9 cellular contexts compared by ENCODE assay signal in genomic region chr14:93007225-93007997, GRCh38.
A peak's percentile ranks its signal among the peaks of the same experiment; 100 is the strongest.
DNase-seq lines count a peak whose midpoint lies in the region; ATAC-seq and TF ChIP-seq lines count a peak whose summit lies in the region.
"Had no signal": no experiment of that assay in that cellular context is flagged by ENCODE, and none has a peak within 500 bp of the region (broad histone marks: within the 10 kb centered on the region; RNA-seq: fewer than 3 reads in every experiment).

No MANE protein-coding gene starts in this region.

- peak overlapping the region; percentile 52 for H3K9ac ChIP-seq in mesenchymal stem cell (ENCODE audit: low read length)

- DNase-seq in AG20443 (ENCODE audit: low spot score) = peak; percentile 94
- DNase-seq in HT1080 (ENCODE audit: low read depth) = peak; percentile 65
- peak; percentile 67 to 82 for DNase-seq in cardiac fibroblast (ENCODE audit: low read depth in 2 of 2)
- peak; percentile 6 for DNase-seq in mesenchymal stem cell
- no peak for DNase-seq in activated naive CD4-positive, alpha-beta T cell treated with anti-CD3 and anti-CD28 coated beads, Interleukin-2, amount 50 U/mL, for 72 hours (ENCODE audit: low spot score in 2 of 2)
- no peak for DNase-seq in mucosa of gallbladder (ENCODE audit: low spot score)
- DNase-seq: effector memory CD4-positive, alpha-beta T cell had no signal

- H2BK15ac ChIP-seq in mesenchymal stem cell (ENCODE audit: low read depth, poor library complexity, severe bottlenecking) = no peak overlapping the region

- WGBS in mesenchymal stem cell = 87% methylated on average over 15 of the region's 15 CpGs

- no peak overlapping the region for H2BK5ac ChIP-seq in mesenchymal stem cell (ENCODE audit: low read depth, low read length, poor library complexity, severe bottlenecking)

- no peak overlapping the region for H3K23ac ChIP-seq in mesenchymal stem cell (ENCODE audit: low read length in 2 of 2)

- no peak overlapping the region for H3K27ac ChIP-seq in mesenchymal stem cell (ENCODE audit: low read length, poor library complexity, severe bottlenecking)

- H2AFZ ChIP-seq in mesenchymal stem cell (ENCODE audit: low read depth, low read length) = no peak overlapping the region

- H3K79me1 ChIP-seq in mesenchymal stem cell (replicated peaks; ENCODE audit: low read length, poor library complexity, severe bottlenecking) = no peaks in the 10 kb centered on the region

- no peak overlapping the region for H3K18ac ChIP-seq in mesenchymal stem cell (ENCODE audit: low read depth in 1 of 2, low read length in 2 of 2)

- H4K8ac ChIP-seq in mesenchymal stem cell (ENCODE audit: low read length) = no peak overlapping the region

- no peaks in the 10 kb centered on the region for H3K9me3 Mint-ChIP-seq in activated naive CD4-positive, alpha-beta T cell treated with anti-CD3 and anti-CD28 coated beads, Interleukin-2, amount 50 U/mL, for 72 hours

- H3K27me3 ChIP-seq in mesenchymal stem cell (ENCODE audit: control insufficient read depth in 1 of 2, insufficient read depth in 1 of 2, low read length in 2 of 2) = peaks cover 0 to 6% of the 10 kb centered on the region in 2 experiments

- peaks cover 0 to 5% of the 10 kb centered on the region in 2 experiments for H3K36me3 ChIP-seq in mesenchymal stem cell (ENCODE audit: control insufficient read depth in 1 of 2, insufficient read depth in 2 of 2, low read depth in 1 of 2, low read length in 2 of 2)

- peaks cover 37% of the 10 kb centered on the region for H3K4me1 ChIP-seq in mesenchymal stem cell (ENCODE audit: control insufficient read depth, insufficient read depth, low read depth, low read length)

- H3K9me3 ChIP-seq in mesenchymal stem cell (ENCODE audit: control insufficient read depth, low read length) = no peaks in the 10 kb centered on the region

- TF ChIP-seq CTCF in cardiac fibroblast (IDR thresholded peaks at IDR 0.05; ENCODE audit: low read depth, low read length) = no peak

- H2BK12ac ChIP-seq in mesenchymal stem cell (ENCODE audit: low read length in 2 of 2) = no peak overlapping the region

- no peak overlapping the region for H3K14ac ChIP-seq in mesenchymal stem cell (ENCODE audit: low read length in 2 of 2)

- H3K36me3 Mint-ChIP-seq in activated naive CD4-positive, alpha-beta T cell treated with anti-CD3 and anti-CD28 coated beads, Interleukin-2, amount 50 U/mL, for 72 hours = no peaks in the 10 kb centered on the region

- peak overlapping the region in 1 of 2 donors; percentile 14 for H3K27ac Mint-ChIP-seq in activated naive CD4-positive, alpha-beta T cell treated with anti-CD3 and anti-CD28 coated beads, Interleukin-2, amount 50 U/mL, for 72 hours

- H3K4me3 ChIP-seq in cardiac fibroblast (replicated peaks in 1 of 2; ENCODE audit: low read depth in 2 of 2, low read length in 2 of 2) (no peak overlapping the region), mesenchymal stem cell (ENCODE audit: insufficient read depth in 1 of 2, low read depth in 1 of 2, low read length in 2 of 2) (peak overlapping the region in 1 of 2 experiments; percentile 34)

- no peak overlapping the region for H3K4me2 ChIP-seq in mesenchymal stem cell (ENCODE audit: low read length, poor library complexity, severe bottlenecking)

- H2AK5ac ChIP-seq in mesenchymal stem cell (ENCODE audit: low read length, severe bottlenecking) = no peak overlapping the region

- H2BK120ac ChIP-seq in mesenchymal stem cell (ENCODE audit: low read depth, low read length) = no peak overlapping the region

- no peak overlapping the region for H3K4ac ChIP-seq in mesenchymal stem cell (ENCODE audit: low read depth in 1 of 2, low read length in 2 of 2)

- ATAC-seq in GM18867 (IDR thresholded peaks at IDR 0.05; ENCODE audit: unreplicated experiment) = no peak
- no peak for ATAC-seq in activated naive CD4-positive, alpha-beta T cell treated with anti-CD3 and anti-CD28 coated beads, Interleukin-2, amount 50 U/mL, for 72 hours
- no peak for ATAC-seq in GM19397 (IDR thresholded peaks at IDR 0.05; ENCODE audit: unreplicated experiment)

- H4K91ac ChIP-seq in mesenchymal stem cell (ENCODE audit: low read length) = no peak overlapping the region

Comparison
In these comparisons a context has a peak if more than half of its experiments do, and no peak if none do; other contexts are left out.
1. DNase-seq: peak in AG20443 (single experiment), HT1080 (single experiment), cardiac fibroblast (2 of 2) and mesenchymal stem cell (single experiment); none in activated naive CD4-positive, alpha-beta T cell treated with anti-CD3 and anti-CD28 coated beads, Interleukin-2, amount 50 U/mL, for 72 hours (0 of 2) and mucosa of gallbladder (single experiment).